In genomic region chr10:97632949-97633884, GRCh38 we compare ENCODE assay signal across 1 cellular context.
TF ChIP-seq lines count a peak whose summit lies in the region.

MORN4 (minus strand) TSS chr10:97633500; CDS start chr10:97619653, 13,847 bp downstream.

TF ChIP-seq in K562, 482 proteins besides CTCF, POLR2A, EP300 and RAD21 (continued from another document):
- TF ChIP-seq ZNF655 (CRISPR knock-in tag; IDR thresholded peaks at IDR 0.05) (no peak), CBX3 (IDR thresholded peaks at IDR 0.05; ENCODE audit: borderline replicate concordance in 1 of 2, low read length in 2 of 2) (no peak), TBP (optimal IDR thresholded peaks at IDR 0.05; ENCODE audit: low read depth, low read length) (peak; percentile 60), RBFOX2 (IDR thresholded peaks at IDR 0.05; ENCODE audit: low read depth, low read length) (peak; percentile 84), ZNF668 (CRISPR knock-in tag; IDR thresholded peaks at IDR 0.05) (no peak), STAG1 (CRISPR knock-in tag; IDR thresholded peaks at IDR 0.05; ENCODE audit: borderline replicate concordance) (no peak), ZNF224 (CRISPR knock-in tag; IDR thresholded peaks at IDR 0.05) (no peak), TCF3 (CRISPR knock-in tag; IDR thresholded peaks at IDR 0.05) (no peak), HDAC1 (IDR thresholded peaks at IDR 0.05) (no peak; a peak in 2 of 4 replicates), ZNF311 (CRISPR knock-in tag; IDR thresholded peaks at IDR 0.05) (no peak), MLLT1 (IDR thresholded peaks at IDR 0.05) (peak in 1 of 2 experiments; percentile 80; a peak in 1 of 4 replicates), MLX (CRISPR knock-in tag; conservative IDR thresholded peaks at IDR 0.05) (no peak), CEBPZ (IDR thresholded peaks at IDR 0.05; ENCODE audit: borderline replicate concordance, low read depth, low read length) (no peak), MTA3 (IDR thresholded peaks at IDR 0.05; ENCODE audit: borderline replicate concordance) (peak; percentile 72; the same call in 1 of the 2 replicates), MXI1 (IDR thresholded peaks at IDR 0.05; ENCODE audit: low read depth, low read length) (peak; percentile 67; the same call in 1 of the 2 replicates), YY1 (IDR thresholded peaks at IDR 0.05; ENCODE audit: borderline replicate concordance in 1 of 3, control insufficient read depth in 1 of 3, extremely low read depth in 1 of 3, insufficient read depth in 3 of 3, insufficient read length in 1 of 3, insufficient replicate concordance in 2 of 3, low read depth in 1 of 3, low read length in 2 of 3) (peak; percentile 97 to 99 (median 99)), TEAD4 (IDR thresholded peaks at IDR 0.05; ENCODE audit: low read length) (no peak), TEAD4 (CRISPR knock-in tag; IDR thresholded peaks at IDR 0.05; ENCODE audit: borderline replicate concordance) (no peak), BCOR (IDR thresholded peaks at IDR 0.05) (no peak), CHD4 (IDR thresholded peaks at IDR 0.05; ENCODE audit: insufficient read depth, insufficient replicate concordance, low read depth, low read length, poor library complexity, severe bottlenecking) (no peak), MEF2A (IDR thresholded peaks at IDR 0.05; ENCODE audit: control insufficient read depth, low read depth, low read length) (no peak), MCM3 (IDR thresholded peaks at IDR 0.05) (no peak), ZBED1 (IDR thresholded peaks at IDR 0.05) (no peak), ZNF124 (CRISPR knock-in tag; IDR thresholded peaks at IDR 0.05) (no peak), OTX1 (CRISPR knock-in tag; IDR thresholded peaks at IDR 0.05) (no peak), CBFB (CRISPR knock-in tag; IDR thresholded peaks at IDR 0.05) (no peak)
- TF ChIP-seq, protein P1, sequence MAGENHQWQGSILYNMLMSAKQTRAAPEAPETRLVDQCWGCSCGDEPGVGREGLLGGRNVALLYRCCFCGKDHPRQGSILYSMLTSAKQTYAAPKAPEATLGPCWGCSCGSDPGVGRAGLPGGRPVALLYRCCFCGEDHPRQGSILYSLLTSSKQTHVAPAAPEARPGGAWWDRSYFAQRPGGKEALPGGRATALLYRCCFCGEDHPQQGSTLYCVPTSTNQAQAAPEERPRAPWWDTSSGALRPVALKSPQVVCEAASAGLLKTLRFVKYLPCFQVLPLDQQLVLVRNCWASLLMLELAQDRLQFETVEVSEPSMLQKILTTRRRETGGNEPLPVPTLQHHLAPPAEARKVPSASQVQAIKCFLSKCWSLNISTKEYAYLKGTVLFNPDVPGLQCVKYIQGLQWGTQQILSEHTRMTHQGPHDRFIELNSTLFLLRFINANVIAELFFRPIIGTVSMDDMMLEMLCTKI (IDR thresholded peaks at IDR 0.05; ENCODE audit: partially characterized antibody) = no peak
- TF ChIP-seq, protein P2, sequence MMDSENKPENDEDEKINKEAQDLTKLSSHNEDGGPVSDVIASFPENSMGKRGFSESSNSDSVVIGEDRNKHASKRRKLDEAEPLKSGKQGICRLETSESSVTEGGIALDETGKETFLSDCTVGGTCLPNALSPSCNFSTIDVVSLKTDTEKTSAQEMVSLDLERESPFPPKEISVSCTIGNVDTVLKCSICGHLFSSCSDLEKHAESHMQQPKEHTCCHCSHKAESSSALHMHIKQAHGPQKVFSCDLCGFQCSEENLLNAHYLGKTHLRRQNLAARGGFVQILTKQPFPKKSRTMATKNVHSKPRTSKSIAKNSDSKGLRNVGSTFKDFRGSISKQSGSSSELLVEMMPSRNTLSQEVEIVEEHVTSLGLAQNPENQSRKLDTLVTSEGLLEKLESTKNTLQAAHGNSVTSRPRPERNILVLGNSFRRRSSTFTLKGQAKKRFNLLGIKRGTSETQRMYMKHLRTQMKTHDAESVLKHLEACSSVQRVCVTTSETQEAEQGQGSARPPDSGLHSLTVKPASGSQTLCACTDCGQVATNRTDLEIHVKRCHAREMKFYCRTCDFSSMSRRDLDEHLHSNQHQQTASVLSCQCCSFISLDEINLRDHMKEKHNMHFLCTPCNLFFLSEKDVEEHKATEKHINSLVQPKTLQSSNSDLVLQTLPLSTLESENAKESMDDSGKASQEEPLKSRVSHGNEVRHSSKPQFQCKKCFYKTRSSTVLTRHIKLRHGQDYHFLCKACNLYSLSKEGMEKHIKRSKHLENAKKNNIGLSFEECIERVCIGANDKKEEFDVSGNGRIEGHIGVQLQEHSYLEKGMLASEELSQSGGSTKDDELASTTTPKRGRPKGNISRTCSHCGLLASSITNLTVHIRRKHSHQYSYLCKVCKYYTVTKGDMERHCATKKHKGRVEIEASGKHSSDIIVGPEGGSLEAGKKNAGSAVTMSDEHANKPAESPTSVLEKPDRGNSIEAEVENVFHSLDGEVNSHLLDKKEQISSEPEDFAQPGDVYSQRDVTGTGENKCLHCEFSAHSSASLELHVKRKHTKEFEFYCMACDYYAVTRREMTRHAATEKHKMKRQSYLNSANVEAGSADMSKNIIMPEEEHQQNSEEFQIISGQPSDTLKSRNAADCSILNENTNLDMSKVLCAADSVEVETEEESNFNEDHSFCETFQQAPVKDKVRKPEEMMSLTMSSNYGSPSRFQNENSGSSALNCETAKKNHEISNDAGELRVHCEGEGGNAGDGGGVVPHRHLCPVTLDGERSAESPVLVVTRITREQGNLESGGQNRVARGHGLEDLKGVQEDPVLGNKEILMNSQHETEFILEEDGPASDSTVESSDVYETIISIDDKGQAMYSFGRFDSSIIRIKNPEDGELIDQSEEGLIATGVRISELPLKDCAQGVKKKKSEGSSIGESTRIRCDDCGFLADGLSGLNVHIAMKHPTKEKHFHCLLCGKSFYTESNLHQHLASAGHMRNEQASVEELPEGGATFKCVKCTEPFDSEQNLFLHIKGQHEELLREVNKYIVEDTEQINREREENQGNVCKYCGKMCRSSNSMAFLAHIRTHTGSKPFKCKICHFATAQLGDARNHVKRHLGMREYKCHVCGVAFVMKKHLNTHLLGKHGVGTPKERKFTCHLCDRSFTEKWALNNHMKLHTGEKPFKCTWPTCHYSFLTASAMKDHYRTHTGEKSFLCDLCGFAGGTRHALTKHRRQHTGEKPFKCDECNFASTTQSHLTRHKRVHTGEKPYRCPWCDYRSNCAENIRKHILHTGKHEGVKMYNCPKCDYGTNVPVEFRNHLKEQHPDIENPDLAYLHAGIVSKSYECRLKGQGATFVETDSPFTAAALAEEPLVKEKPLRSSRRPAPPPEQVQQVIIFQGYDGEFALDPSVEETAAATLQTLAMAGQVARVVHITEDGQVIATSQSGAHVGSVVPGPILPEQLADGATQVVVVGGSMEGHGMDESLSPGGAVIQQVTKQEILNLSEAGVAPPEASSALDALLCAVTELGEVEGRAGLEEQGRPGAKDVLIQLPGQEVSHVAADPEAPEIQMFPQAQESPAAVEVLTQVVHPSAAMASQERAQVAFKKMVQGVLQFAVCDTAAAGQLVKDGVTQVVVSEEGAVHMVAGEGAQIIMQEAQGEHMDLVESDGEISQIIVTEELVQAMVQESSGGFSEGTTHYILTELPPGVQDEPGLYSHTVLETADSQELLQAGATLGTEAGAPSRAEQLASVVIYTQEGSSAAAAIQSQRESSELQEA (IDR thresholded peaks at IDR 0.05; ENCODE audit: low read depth) = no peak
- TF ChIP-seq, protein P3, sequence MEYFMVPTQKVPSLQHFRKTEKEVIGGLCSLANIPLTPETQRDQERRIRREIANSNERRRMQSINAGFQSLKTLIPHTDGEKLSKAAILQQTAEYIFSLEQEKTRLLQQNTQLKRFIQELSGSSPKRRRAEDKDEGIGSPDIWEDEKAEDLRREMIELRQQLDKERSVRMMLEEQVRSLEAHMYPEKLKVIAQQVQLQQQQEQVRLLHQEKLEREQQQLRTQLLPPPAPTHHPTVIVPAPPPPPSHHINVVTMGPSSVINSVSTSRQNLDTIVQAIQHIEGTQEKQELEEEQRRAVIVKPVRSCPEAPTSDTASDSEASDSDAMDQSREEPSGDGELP (CRISPR knock-in tag; IDR thresholded peaks at IDR 0.05; ENCODE audit: borderline replicate concordance) = peak; percentile 54
- TF ChIP-seq, protein P4, sequence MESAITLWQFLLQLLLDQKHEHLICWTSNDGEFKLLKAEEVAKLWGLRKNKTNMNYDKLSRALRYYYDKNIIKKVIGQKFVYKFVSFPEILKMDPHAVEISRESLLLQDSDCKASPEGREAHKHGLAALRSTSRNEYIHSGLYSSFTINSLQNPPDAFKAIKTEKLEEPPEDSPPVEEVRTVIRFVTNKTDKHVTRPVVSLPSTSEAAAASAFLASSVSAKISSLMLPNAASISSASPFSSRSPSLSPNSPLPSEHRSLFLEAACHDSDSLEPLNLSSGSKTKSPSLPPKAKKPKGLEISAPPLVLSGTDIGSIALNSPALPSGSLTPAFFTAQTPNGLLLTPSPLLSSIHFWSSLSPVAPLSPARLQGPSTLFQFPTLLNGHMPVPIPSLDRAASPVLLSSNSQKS (CRISPR knock-in tag; IDR thresholded peaks at IDR 0.05) = no peak
- TF ChIP-seq, protein P5, sequence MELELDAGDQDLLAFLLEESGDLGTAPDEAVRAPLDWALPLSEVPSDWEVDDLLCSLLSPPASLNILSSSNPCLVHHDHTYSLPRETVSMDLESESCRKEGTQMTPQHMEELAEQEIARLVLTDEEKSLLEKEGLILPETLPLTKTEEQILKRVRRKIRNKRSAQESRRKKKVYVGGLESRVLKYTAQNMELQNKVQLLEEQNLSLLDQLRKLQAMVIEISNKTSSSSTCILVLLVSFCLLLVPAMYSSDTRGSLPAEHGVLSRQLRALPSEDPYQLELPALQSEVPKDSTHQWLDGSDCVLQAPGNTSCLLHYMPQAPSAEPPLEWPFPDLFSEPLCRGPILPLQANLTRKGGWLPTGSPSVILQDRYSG (tag; conservative IDR thresholded peaks at IDR 0.05; ENCODE audit: low read depth) = no peak
TF ChIP-seq in K562: peak in this region for 64.
